8 cellular contexts compared by ENCODE assay signal in genomic region chr11:122863704-122864326, GRCh38. TPM values are rescaled to one million over a fixed set of nuclear protein-coding genes. Genes with fewer than 3 reads are reported as not detected.
A peak's percentile ranks its signal among the peaks of the same experiment; 100 is the strongest.
DNase-seq lines count a peak whose midpoint lies in the region; ATAC-seq, FAIRE-seq and TF ChIP-seq lines count a peak whose summit lies in the region.

No MANE protein-coding gene starts in this region.

- H3K4me1 ChIP-seq in smooth muscle cell (ENCODE audit: low read depth): no peaks in the 10 kb centered on the region

- no peaks in the 10 kb centered on the region for H3K79me2 ChIP-seq in smooth muscle cell (ENCODE audit: low read depth)

- H3F3A ChIP-seq in smooth muscle cell (ENCODE audit: low read depth): no peaks in the 10 kb centered on the region

- no peak overlapping the region for H3K27ac ChIP-seq in smooth muscle cell (ENCODE audit: low read depth)

- H3K36me3 ChIP-seq in smooth muscle cell (ENCODE audit: low read depth): no peaks in the 10 kb centered on the region

- H3K27me3 ChIP-seq in smooth muscle cell (ENCODE audit: low read depth): peaks cover 4% of the 10 kb centered on the region

- no peak for ATAC-seq in HG03039 (IDR thresholded peaks at IDR 0.05; ENCODE audit: unreplicated experiment)

- H4K20me1 ChIP-seq in smooth muscle cell (ENCODE audit: low read depth): no peaks in the 10 kb centered on the region

- H3K4me3 ChIP-seq in smooth muscle cell: no peak overlapping the region

- no peak for TF ChIP-seq POLR2A in GM12892 (IDR thresholded peaks at IDR 0.05; ENCODE audit: low read depth, low read length)

- no peak overlapping the region for H2AFZ ChIP-seq in smooth muscle cell (ENCODE audit: low read depth)

- WGBS in smooth muscle cell (ENCODE audit: low lambda C conversion rate): 34% methylated on average over 7 of the region's 7 CpGs

- FAIRE-seq in GM12892 (lab: Jason Lieb, UNC): no peak

- no peak overlapping the region for H3K4me2 ChIP-seq in smooth muscle cell

- peak; percentile 93 for TF ChIP-seq CTCF in smooth muscle cell (IDR thresholded peaks at IDR 0.05; ENCODE audit: borderline replicate concordance, insufficient read depth, poor library complexity, severe bottlenecking)

- no peak overlapping the region for H3K9ac ChIP-seq in smooth muscle cell (ENCODE audit: low read depth)

- H3K9me3 ChIP-seq in smooth muscle cell (replicated peaks; ENCODE audit: low read depth): no peaks in the 10 kb centered on the region

- peak; percentile 48 for DNase-seq in stimulated activated CD4-positive, alpha-beta T cell treated with anti-CD3 and anti-CD28 coated beads, Interleukin-12 subunit alpha, Interleukin-12 subunit beta, amount 100 ng/mL, for 4 hours
- DNase-seq in stimulated activated CD4-positive, alpha-beta T cell treated with anti-CD3 and anti-CD28 coated beads, Interleukin-2, amount 100 ng/mL, for 48 hours: no peak
- DNase-seq in NCI-H526 (lab: John Stamatoyannopoulos, UW) (peak; percentile 21 to 80), globus pallidus (ENCODE audit: low spot score) (peak; percentile 26), smooth muscle cell (lab: John Stamatoyannopoulos, UW; ENCODE audit: unreplicated experiment) (no peak), GM12892 (ENCODE audit: insufficient read length) (no peak)
- DNase-seq in activated T-cell treated with anti-CD3 and anti-CD28 coated beads, Interleukin-2, amount 50 U/mL, for 1 hour: peak; percentile 46

RNA-seq across cellular contexts. Expression of gene JHY, which starts 18.7 kb away (rescaled TPM):
- total RNA-seq in smooth muscle cell: 3.7 and 4.0 TPM in 2 replicates
- 4.6 and 7.4 TPM in 2 replicates for polyA plus RNA-seq in smooth muscle cell
- 2.0 TPM for polyA plus RNA-seq in GM12892 (2012; ENCODE audit: missing spikeins)

RNA-seq across cellular contexts. Expression of gene CRTAM, which starts 25.5 kb away (rescaled TPM):
- 1.1 TPM in 1 of 2 replicates, not detected in the other for total RNA-seq in smooth muscle cell
- not detected in 2 replicates for polyA plus RNA-seq in smooth muscle cell
- not detected for polyA plus RNA-seq in GM12892 (2012; ENCODE audit: missing spikeins)

Comparison
In these comparisons a context has a peak if more than half of its experiments do, and no peak if none do; other contexts are left out.
1. DNase-seq: peak in stimulated activated CD4-positive, alpha-beta T cell treated with anti-CD3 and anti-CD28 coated beads, Interleukin-12 subunit alpha, Interleukin-12 subunit beta, amount 100 ng/mL, for 4 hours (single experiment), NCI-H526 (2 of 2), activated T-cell treated with anti-CD3 and anti-CD28 coated beads, Interleukin-2, amount 50 U/mL, for 1 hour (single experiment) and globus pallidus (single experiment); none in stimulated activated CD4-positive, alpha-beta T cell treated with anti-CD3 and anti-CD28 coated beads, Interleukin-2, amount 100 ng/mL, for 48 hours (0 of 2), smooth muscle cell (single experiment) and GM12892 (single experiment).